Comparison of ENCODE assay signal across 11 cellular contexts in genomic region chr20:46300281-46300680, GRCh38. TPM values are rescaled to one million over a fixed set of nuclear protein-coding genes. Genes with fewer than 3 reads are reported as not detected.
"Had no signal": no experiment of that assay in that cellular context is flagged by ENCODE, and none has a peak within 500 bp of the region (broad histone marks: within the 10 kb centered on the region; RNA-seq: fewer than 3 reads in every experiment).

No MANE protein-coding gene starts in this region.

- ATAC-seq: HCT116, HepG2 had no signal

- H3K27ac Mint-ChIP-seq: HFFc6, IgD-negative memory B cell had no signal

- H3K9me3 ChIP-seq: HAP-1 had no signal

- H3K4me3 Mint-ChIP-seq: HFFc6 had no signal

- FAIRE-seq: HepG2 had no signal

- DNase-seq: GM23248, GOT3, H7, HFFc6, KBM-7 had no signal

- H3K36me3 Mint-ChIP-seq: IgD-negative memory B cell had no signal

- H3K9me3 Mint-ChIP-seq: HFFc6, IgD-negative memory B cell had no signal

RNA-seq across cellular contexts. Expression of gene CDH22, which starts 8.0 kb away (rescaled TPM):
- total RNA-seq: GM23248, H4, HepG2, HFFc6, HT-29 had no signal
